Comparison of ENCODE assay signal across 24 cellular contexts in genomic region chr9:91834740-91835139, GRCh38.
A peak's percentile ranks its signal among the peaks of the same experiment; 100 is the strongest.
DNase-seq lines count a peak whose midpoint lies in the region; ATAC-seq and TF ChIP-seq lines count a peak whose summit lies in the region.
"Had no signal": no experiment of that assay in that cellular context is flagged by ENCODE, and none has a peak within 500 bp of the region (broad histone marks: within the 10 kb centered on the region; RNA-seq: fewer than 3 reads in every experiment).

No MANE protein-coding gene starts in this region.

- H3K27ac Mint-ChIP-seq in natural killer cell treated with Interleukin-12 subunit alpha and Interleukin-12 subunit beta and Interleukin-15 and Interleukin-18, amount 100 ng/mL, for 72 hours, result no peak overlapping the region
- H3K27ac Mint-ChIP-seq: CD8-positive, alpha-beta T cell had no signal

- no peak for TF ChIP-seq CTCF in cardiac muscle cell (IDR thresholded peaks at IDR 0.05; ENCODE audit: low read depth, low read length)
- TF ChIP-seq CTCF in left ventricle myocardium inferior (IDR thresholded peaks at IDR 0.05; ENCODE audit: borderline replicate concordance), result no peak

- H3K27me3 Mint-ChIP-seq in natural killer cell treated with Interleukin-12 subunit alpha and Interleukin-12 subunit beta and Interleukin-15 and Interleukin-18, amount 100 ng/mL, for 72 hours, result peaks cover 11 to 13% of the 10 kb centered on the region in 2 donors

- DNase-seq in cardiac muscle cell (ENCODE audit: low read depth in 1 of 2, low spot score in 1 of 2) (peak in 1 of 2 donors; percentile 64), left ventricle myocardium inferior (no peak), mesenteric fat pad (ENCODE audit: low spot score) (peak; percentile 55), aorta (peak; percentile 8 to 39)
- DNase-seq in stimulated activated CD4-positive, alpha-beta T cell treated with anti-CD3 and anti-CD28 coated beads, Interleukin-4, amount 100 ng/mL, for 4 hours, result no peak
- no peak for DNase-seq in natural killer cell treated with Interleukin-12 subunit alpha and Interleukin-12 subunit beta and Interleukin-15 and Interleukin-18, amount 100 ng/mL, for 72 hours (ENCODE audit: low spot score)
- DNase-seq: C1 segment of cervical spinal cord; CD8-positive, alpha-beta T cell; DMS153; GOT3; IMR-90; NCI-H1092 treated with DMSO at 0.1 percent for 48 hours; NCI-H146; NCI-H2029; NCI-H2171; NCI-H345; NCI-H524; NCI-H82; OCI-M1 had no signal

- H3K4me3 Mint-ChIP-seq in natural killer cell treated with Interleukin-12 subunit alpha and Interleukin-12 subunit beta and Interleukin-15 and Interleukin-18, amount 100 ng/mL, for 72 hours, result no peak overlapping the region
- H3K4me3 Mint-ChIP-seq: CD8-positive, alpha-beta T cell had no signal

- ATAC-seq in aorta (ENCODE audit: low FRiP score) (no peak), HG03460 (IDR thresholded peaks at IDR 0.05; ENCODE audit: unreplicated experiment) (no peak)
- ATAC-seq in natural killer cell treated with Interleukin-12 subunit alpha and Interleukin-12 subunit beta and Interleukin-15 and Interleukin-18, amount 100 ng/mL, for 72 hours, result no peak
- ATAC-seq: CD8-positive, alpha-beta T cell; HCT116 had no signal

- WGBS in aorta, 2 donors, result 70 to 75% methylated on average over 3 of the region's 3 CpGs

- no peaks in the 10 kb centered on the region for H3K27me3 ChIP-seq in cardiac muscle cell
- H3K27me3 ChIP-seq in left ventricle myocardium inferior (ENCODE audit: low read depth), result peaks cover 23% of the 10 kb centered on the region
- no peaks in the 10 kb centered on the region for H3K27me3 ChIP-seq in rectal smooth muscle tissue (ENCODE audit: control insufficient read depth, insufficient read depth, low read length)
- H3K27me3 ChIP-seq in aorta (ENCODE audit: control insufficient read depth in 1 of 2, insufficient read depth in 2 of 2, low read length in 1 of 2), result no peaks in the 10 kb centered on the region

- H3K9ac ChIP-seq in rectal smooth muscle tissue (ENCODE audit: low read length), result no peak overlapping the region
- H3K9ac ChIP-seq: KMS-11 had no signal

- intact Hi-C loops in left ventricle myocardium inferior (cut with micrococcal nuclease), result no loop called here
- intact Hi-C loops in aorta (cut with DNase I), result no loop called here

- H3K4me3 ChIP-seq in cardiac muscle cell (no peak overlapping the region), left ventricle myocardium inferior (no peak overlapping the region), rectal smooth muscle tissue (ENCODE audit: low read length) (no peak overlapping the region), aorta (ENCODE audit: low read length in 2 of 2) (no peak overlapping the region)

- H3K4me1 ChIP-seq in cardiac muscle cell (ENCODE audit: low read depth) (peaks cover 50% of the 10 kb centered on the region), left ventricle myocardium inferior (peaks cover 8% of the 10 kb centered on the region), rectal smooth muscle tissue (ENCODE audit: control insufficient read depth, insufficient read depth, low read length) (peaks cover 52% of the 10 kb centered on the region), aorta (ENCODE audit: control insufficient read depth in 1 of 2, insufficient read depth in 2 of 2, low read length in 2 of 2) (no peaks in the 10 kb centered on the region)

- H3K27ac ChIP-seq in cardiac muscle cell (peak overlapping the region; percentile 77), left ventricle myocardium inferior (replicated peaks) (no peak overlapping the region), rectal smooth muscle tissue (ENCODE audit: low read depth, low read length) (peak overlapping the region; percentile 65), aorta (ENCODE audit: low read depth in 1 of 2, low read length in 2 of 2) (no peak overlapping the region)
- H3K27ac ChIP-seq: 22Rv1, KMS-11 had no signal

- H3K9me3 Mint-ChIP-seq in natural killer cell treated with Interleukin-12 subunit alpha and Interleukin-12 subunit beta and Interleukin-15 and Interleukin-18, amount 100 ng/mL, for 72 hours, result no peaks in the 10 kb centered on the region
- H3K9me3 Mint-ChIP-seq: CD8-positive, alpha-beta T cell had no signal

- H3K9me3 ChIP-seq in cardiac muscle cell (ENCODE audit: low read depth) (no peaks in the 10 kb centered on the region), left ventricle myocardium inferior (replicated peaks) (no peaks in the 10 kb centered on the region), aorta (ENCODE audit: control insufficient read depth, low read length) (no peaks in the 10 kb centered on the region)

- no peaks in the 10 kb centered on the region for H3K4me1 Mint-ChIP-seq in natural killer cell treated with Interleukin-12 subunit alpha and Interleukin-12 subunit beta and Interleukin-15 and Interleukin-18, amount 100 ng/mL, for 72 hours (ENCODE audit: low read depth in 2 of 2)

- no peaks in the 10 kb centered on the region for H3K36me3 Mint-ChIP-seq in natural killer cell treated with Interleukin-12 subunit alpha and Interleukin-12 subunit beta and Interleukin-15 and Interleukin-18, amount 100 ng/mL, for 72 hours
- H3K36me3 Mint-ChIP-seq: CD8-positive, alpha-beta T cell had no signal

- H3K36me3 ChIP-seq in cardiac muscle cell, result no peaks in the 10 kb centered on the region
- H3K36me3 ChIP-seq in left ventricle myocardium inferior, result no peaks in the 10 kb centered on the region
- no peaks in the 10 kb centered on the region for H3K36me3 ChIP-seq in rectal smooth muscle tissue (ENCODE audit: control insufficient read depth, insufficient read depth, low read length)
- no peaks in the 10 kb centered on the region for H3K36me3 ChIP-seq in aorta (ENCODE audit: control insufficient read depth in 1 of 2, insufficient read depth in 2 of 2, low read length in 1 of 2)

Comparison
In these comparisons a context has a peak if more than half of its experiments do, and no peak if none do; other contexts are left out.
1. H3K27ac ChIP-seq: peak in cardiac muscle cell (single experiment) and rectal smooth muscle tissue (single experiment); none in left ventricle myocardium inferior (single experiment) and aorta (0 of 2).
2. DNase-seq: peak in mesenteric fat pad (single experiment) and aorta (2 of 2); none in left ventricle myocardium inferior (single experiment), stimulated activated CD4-positive, alpha-beta T cell treated with anti-CD3 and anti-CD28 coated beads, Interleukin-4, amount 100 ng/mL, for 4 hours (0 of 2) and natural killer cell treated with Interleukin-12 subunit alpha and Interleukin-12 subunit beta and Interleukin-15 and Interleukin-18, amount 100 ng/mL, for 72 hours (single experiment).